ENCODE assay signal across 11 cellular contexts in genomic region chr16:2037631-2038358, GRCh38. TPM values are rescaled to one million over a fixed set of nuclear protein-coding genes. Genes with fewer than 3 reads are reported as not detected.
A peak's percentile ranks its signal among the peaks of the same experiment; 100 is the strongest.
DNase-seq lines count a peak whose midpoint lies in the region; ATAC-seq and TF ChIP-seq lines count a peak whose summit lies in the region.
"Had no signal": no experiment of that assay in that cellular context is flagged by ENCODE, and none has a peak within 500 bp of the region (broad histone marks: within the 10 kb centered on the region; RNA-seq: fewer than 3 reads in every experiment).

No MANE protein-coding gene starts in this region.

- DNase-seq in heart right ventricle (no peak), Right ventricle myocardium inferior (ENCODE audit: missing footprints) (no peak), left ventricle myocardium superior (peak; percentile 46), vagina (ENCODE audit: extremely low spot score in 2 of 2) (no peak), OCI-M2 (lab: John Stamatoyannopoulos, UW; ENCODE audit: unreplicated experiment) (no peak), iPS-NIHi11 (ENCODE audit: low spot score) (no peak), NCI-H1417 (lab: John Stamatoyannopoulos, UW) (no peak)
- DNase-seq: Calu3 had no signal

- H3K4me1 ChIP-seq in heart right ventricle = peaks cover 62 to 96% (median 91%) of the 10 kb centered on the region in 9 donors
- peaks cover 38% of the 10 kb centered on the region for H3K4me1 ChIP-seq in rectal smooth muscle tissue (ENCODE audit: control insufficient read depth, insufficient read depth, low read length)
- peaks cover 93% of the 10 kb centered on the region for H3K4me1 ChIP-seq in vagina

- peak overlapping the region; percentile 21 for H3K9ac ChIP-seq in rectal smooth muscle tissue (ENCODE audit: low read length)

- H3K36me3 ChIP-seq in heart right ventricle (peaks cover 0 to 48% (median 10%) of the 10 kb centered on the region in 9 donors), rectal smooth muscle tissue (ENCODE audit: control insufficient read depth, insufficient read depth, low read length) (peaks cover 3% of the 10 kb centered on the region), vagina (no peaks in the 10 kb centered on the region)

- H3K9me3 ChIP-seq in heart right ventricle (no peaks in the 10 kb centered on the region), vagina (no peaks in the 10 kb centered on the region)

- 63 to 64% methylated on average over 30 of the region's 30 CpGs for WGBS in heart right ventricle, 2 donors

- H3K27me3 ChIP-seq in heart right ventricle = no peaks in the 10 kb centered on the region
- no peaks in the 10 kb centered on the region for H3K27me3 ChIP-seq in rectal smooth muscle tissue (ENCODE audit: control insufficient read depth, insufficient read depth, low read length)
- H3K27me3 ChIP-seq in vagina = no peaks in the 10 kb centered on the region

- intact Hi-C loops in heart right ventricle (cut with DNase I) = loop anchor here in 1 of 10 donors (10.0 kb wide), 1 partner anchor 493 kb away; no protein-coding TSS in a partner anchor
- intact Hi-C loops in Right ventricle myocardium inferior (cut with DNase I) = no loop called here
- intact Hi-C loops in left ventricle myocardium superior (cut with micrococcal nuclease) = no loop called here
- intact Hi-C loops in vagina (cut with DNase I) = no loop called here

- peak in 1 of 2 donors; percentile 16 for TF ChIP-seq POLR2A in vagina (IDR thresholded peaks at IDR 0.05)

- no peak for TF ChIP-seq CTCF in heart right ventricle (IDR thresholded peaks at IDR 0.05)
- TF ChIP-seq CTCF in vagina (IDR thresholded peaks at IDR 0.05) = no peak

- ATAC-seq in heart right ventricle (no peak), Right ventricle myocardium inferior (no peak), left ventricle myocardium superior (no peak)

- H3K27ac ChIP-seq in heart right ventricle (peak overlapping the region; percentile 71 to 96 (median 93)), rectal smooth muscle tissue (ENCODE audit: low read depth, low read length) (peak overlapping the region; percentile 66), vagina (peak overlapping the region; percentile 91)

- peak overlapping the region in 8 of 10 donors; percentile 52 to 78 (median 63) for H3K4me3 ChIP-seq in heart right ventricle
- no peak overlapping the region for H3K4me3 ChIP-seq in rectal smooth muscle tissue (ENCODE audit: low read length)
- H3K4me3 ChIP-seq in vagina = peak overlapping the region in 1 of 2 donors; percentile 18

RNA-seq across cellular contexts. Expression of gene NTHL1, which starts 9.8 kb away (rescaled TPM):
- total RNA-seq in heart right ventricle (10 to 100 TPM in 8 of 10 donors, 1 to 10 TPM in 2; 9.8 to 24.9 (median 12.3) TPM), Right ventricle myocardium inferior (23.3 TPM), left ventricle myocardium superior (22.7 TPM), vagina (28.5 TPM)
- polyA plus RNA-seq in heart right ventricle = 10 to 100 TPM; 16.1 to 51.9 TPM

RNA-seq across cellular contexts. Expression of gene TSC2, which starts 10.0 kb away (rescaled TPM):
- total RNA-seq in heart right ventricle (10 to 100 TPM; 54.7 to 87.0 (median 71.5) TPM), Right ventricle myocardium inferior (62.8 TPM), left ventricle myocardium superior (83.0 TPM), vagina (78.6 TPM)
- 10 to 100 TPM; 28.8 to 83.3 TPM for polyA plus RNA-seq in heart right ventricle

RNA-seq across cellular contexts. Expression of gene NHERF2, which starts 11.1 kb away (rescaled TPM):
- total RNA-seq in heart right ventricle (100 to 1,000 TPM in 9 of 10 donors, 10 to 100 TPM in 1; 94.3 to 429 (median 146) TPM), Right ventricle myocardium inferior (292 TPM), left ventricle myocardium superior (235 TPM), vagina (44.7 TPM)
- polyA plus RNA-seq in heart right ventricle = 100 to 1,000 TPM; 314 to 640 TPM

RNA-seq across cellular contexts. Expression of gene NPW, which starts 18.2 kb away (rescaled TPM):
- total RNA-seq in heart right ventricle = under 1 TPM in 1 of 10 donors, not detected in 9; 0.39 TPM
- under 1 TPM in 1 of 2 donors, not detected in 1; 0.54 TPM for polyA plus RNA-seq in heart right ventricle
- not detected for total RNA-seq in Right ventricle myocardium inferior
- not detected for total RNA-seq in left ventricle myocardium superior
- not detected for total RNA-seq in vagina
- total RNA-seq: cerebellum, mononuclear cell had no signal

RNA-seq across cellular contexts. Expression of gene ZNF598, which starts 28.2 kb away (rescaled TPM):
- total RNA-seq in heart right ventricle (10 to 100 TPM in 9 of 10 donors, 1 to 10 TPM in 1; 9.5 to 24.7 (median 14.2) TPM), Right ventricle myocardium inferior (18.5 TPM), left ventricle myocardium superior (16.0 TPM), vagina (51.8 TPM)
- 10 to 100 TPM; 12.6 to 25.3 TPM for polyA plus RNA-seq in heart right ventricle
